In the genomic region with DNA sequence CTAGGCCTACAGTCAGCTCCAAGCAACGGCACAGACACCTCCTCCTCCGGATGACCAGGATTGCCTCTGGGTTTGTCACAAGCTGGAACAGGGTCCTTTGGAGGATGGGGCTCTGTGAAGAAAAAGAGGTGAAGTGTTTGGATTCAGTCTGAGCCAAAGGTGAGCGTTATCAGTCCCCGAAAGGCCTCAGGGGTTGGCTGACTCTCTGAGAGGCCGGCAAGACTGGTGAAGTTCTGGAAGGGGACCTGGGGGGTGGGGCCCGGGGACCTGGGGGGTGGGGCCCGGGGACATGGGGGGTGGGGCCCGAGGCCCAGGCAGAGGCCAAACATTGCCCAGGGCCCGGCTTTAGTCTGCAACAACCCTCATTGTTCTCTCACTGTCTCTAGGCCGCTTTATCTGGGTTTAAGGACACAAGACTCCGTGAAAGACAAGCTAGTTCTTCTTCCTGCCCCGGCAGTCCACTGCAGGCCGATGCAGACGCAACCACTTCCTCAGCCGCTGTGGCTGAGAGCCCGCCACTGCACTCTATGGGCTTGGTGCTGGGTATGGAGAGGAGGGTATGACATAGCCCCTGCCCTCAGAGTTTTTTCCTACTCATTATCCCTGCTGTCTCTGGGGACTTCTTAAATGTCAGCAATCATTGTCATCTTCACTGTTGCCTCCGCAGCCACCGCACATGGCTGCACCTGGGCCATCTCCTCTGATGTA, we compare ENCODE assay signal across 9 cellular contexts. TPM values are rescaled to one million over a fixed set of nuclear protein-coding genes. Genes with fewer than 3 reads are reported as not detected.
DNase-seq lines count a peak whose midpoint lies in the region; ATAC-seq and TF ChIP-seq lines count a peak whose summit lies in the region.
"Had no signal": no experiment of that assay in that cellular context is flagged by ENCODE, and none has a peak within 500 bp of the region (broad histone marks: within the 10 kb centered on the region; RNA-seq: fewer than 3 reads in every experiment).

No MANE protein-coding gene starts in this region.

- intact Hi-C loops in activated naive CD4-positive, alpha-beta T cell treated with anti-CD3 and anti-CD28 coated beads for 36 hours (cut with micrococcal nuclease), result no loop called here

- peak; percentile 46 for DNase-seq in activated naive CD4-positive, alpha-beta T cell treated with anti-CD3 and anti-CD28 coated beads for 36 hours
- DNase-seq in activated naive CD4-positive, alpha-beta T cell treated with Interleukin-2 at 50 U/mL for 16 hours, result no peak
- DNase-seq in OCI-M1 (lab: John Stamatoyannopoulos, UW), result peak; percentile 84
- DNase-seq in stimulated activated naive CD8-positive, alpha-beta T cell treated with anti-CD3 and anti-CD28 coated beads, Interleukin-15, amount 100 ng/mL, for 72 hours, result peak in 1 of 2 donors; percentile 45
- DNase-seq in HFFc6, result no peak
- no peak for DNase-seq in ureter (ENCODE audit: low spot score)
- DNase-seq: NCI-H2081 had no signal

- no peaks in the 10 kb centered on the region for H3K36me3 Mint-ChIP-seq in activated naive CD4-positive, alpha-beta T cell treated with anti-CD3 and anti-CD28 coated beads for 36 hours (ENCODE audit: low read depth)
- H3K36me3 Mint-ChIP-seq in HFFc6 (ENCODE audit: low read depth), result no peaks in the 10 kb centered on the region

- ATAC-seq in esophagus mucosa, result peak; percentile 36
- ATAC-seq in stimulated activated naive CD8-positive, alpha-beta T cell treated with anti-CD3 and anti-CD28 coated beads, Interleukin-15, amount 100 ng/mL, for 72 hours, result peak; percentile 92
- ATAC-seq in HG03378 (IDR thresholded peaks at IDR 0.05; ENCODE audit: unreplicated experiment), result no peak

- CTCF ChIA-PET in activated naive CD4-positive, alpha-beta T cell treated with anti-CD3 and anti-CD28 coated beads for 36 hours (lab: Charles Lee), result interaction anchor here (0.6 to 2.2 kb wide), 4 partner anchors 13 to 107 kb away, joined by 3 to 7 read pairs (median 5); no protein-coding TSS in a partner anchor

- peak overlapping the region; percentile 32 for H3K4me3 Mint-ChIP-seq in activated naive CD4-positive, alpha-beta T cell treated with anti-CD3 and anti-CD28 coated beads for 36 hours
- H3K4me3 Mint-ChIP-seq in stimulated activated naive CD8-positive, alpha-beta T cell treated with anti-CD3 and anti-CD28 coated beads, Interleukin-15, amount 100 ng/mL, for 72 hours, result peak overlapping the region; percentile 20 to 63
- H3K4me3 Mint-ChIP-seq in HFFc6, result no peak overlapping the region

- no peaks in the 10 kb centered on the region for H3K27me3 Mint-ChIP-seq in activated naive CD4-positive, alpha-beta T cell treated with anti-CD3 and anti-CD28 coated beads for 36 hours (ENCODE audit: low read depth)
- peaks cover 7% of the 10 kb centered on the region for H3K27me3 Mint-ChIP-seq in stimulated activated naive CD8-positive, alpha-beta T cell treated with anti-CD3 and anti-CD28 coated beads, Interleukin-15, amount 100 ng/mL, for 72 hours
- H3K27me3 Mint-ChIP-seq in HFFc6 (ENCODE audit: insufficient read depth), result peaks cover 35% of the 10 kb centered on the region

- TF ChIP-seq CTCF in HFFc6 (IDR thresholded peaks at IDR 0.05), result no peak

- no peaks in the 10 kb centered on the region for H3K9me3 Mint-ChIP-seq in activated naive CD4-positive, alpha-beta T cell treated with anti-CD3 and anti-CD28 coated beads for 36 hours
- no peaks in the 10 kb centered on the region for H3K9me3 Mint-ChIP-seq in stimulated activated naive CD8-positive, alpha-beta T cell treated with anti-CD3 and anti-CD28 coated beads, Interleukin-15, amount 100 ng/mL, for 72 hours
- H3K9me3 Mint-ChIP-seq in HFFc6, result no peaks in the 10 kb centered on the region

- H3K4me1 Mint-ChIP-seq in activated naive CD4-positive, alpha-beta T cell treated with anti-CD3 and anti-CD28 coated beads for 36 hours (ENCODE audit: low read depth), result peaks cover 18% of the 10 kb centered on the region
- peaks cover 31% of the 10 kb centered on the region for H3K4me1 Mint-ChIP-seq in stimulated activated naive CD8-positive, alpha-beta T cell treated with anti-CD3 and anti-CD28 coated beads, Interleukin-15, amount 100 ng/mL, for 72 hours
- H3K4me1 Mint-ChIP-seq in HFFc6 (ENCODE audit: low read depth), result no peaks in the 10 kb centered on the region

- H3K27ac Mint-ChIP-seq in activated naive CD4-positive, alpha-beta T cell treated with anti-CD3 and anti-CD28 coated beads for 36 hours, result no peak overlapping the region
- H3K27ac Mint-ChIP-seq in stimulated activated naive CD8-positive, alpha-beta T cell treated with anti-CD3 and anti-CD28 coated beads, Interleukin-15, amount 100 ng/mL, for 72 hours, result no peak overlapping the region
- no peak overlapping the region for H3K27ac Mint-ChIP-seq in HFFc6

RNA-seq across cellular contexts. Expression of a gene that starts 27.4 kb away (rescaled TPM):
- total RNA-seq in activated naive CD4-positive, alpha-beta T cell treated with anti-CD3 and anti-CD28 coated beads for 36 hours, result 100 to 1,000 TPM; 129 to 133 TPM
- total RNA-seq in esophagus mucosa, result 376 TPM
- 100 to 1,000 TPM; 375 to 549 (median 404) TPM for total RNA-seq in HFFc6 (2021; fragmentation: NEBNext Ultra II Directional; extraction: Animal tissue kit (Norgen Biotek cat#: 25700))
- 737 TPM for total RNA-seq in ureter

Comparison
In these comparisons a context has a peak if more than half of its experiments do, and no peak if none do; other contexts are left out.
1. DNase-seq: peak in activated naive CD4-positive, alpha-beta T cell treated with anti-CD3 and anti-CD28 coated beads for 36 hours (single experiment) and OCI-M1 (single experiment); none in activated naive CD4-positive, alpha-beta T cell treated with Interleukin-2 at 50 U/mL for 16 hours (single experiment), HFFc6 (single experiment) and ureter (single experiment).